13 cellular contexts compared by ENCODE assay signal in the genomic region with DNA sequence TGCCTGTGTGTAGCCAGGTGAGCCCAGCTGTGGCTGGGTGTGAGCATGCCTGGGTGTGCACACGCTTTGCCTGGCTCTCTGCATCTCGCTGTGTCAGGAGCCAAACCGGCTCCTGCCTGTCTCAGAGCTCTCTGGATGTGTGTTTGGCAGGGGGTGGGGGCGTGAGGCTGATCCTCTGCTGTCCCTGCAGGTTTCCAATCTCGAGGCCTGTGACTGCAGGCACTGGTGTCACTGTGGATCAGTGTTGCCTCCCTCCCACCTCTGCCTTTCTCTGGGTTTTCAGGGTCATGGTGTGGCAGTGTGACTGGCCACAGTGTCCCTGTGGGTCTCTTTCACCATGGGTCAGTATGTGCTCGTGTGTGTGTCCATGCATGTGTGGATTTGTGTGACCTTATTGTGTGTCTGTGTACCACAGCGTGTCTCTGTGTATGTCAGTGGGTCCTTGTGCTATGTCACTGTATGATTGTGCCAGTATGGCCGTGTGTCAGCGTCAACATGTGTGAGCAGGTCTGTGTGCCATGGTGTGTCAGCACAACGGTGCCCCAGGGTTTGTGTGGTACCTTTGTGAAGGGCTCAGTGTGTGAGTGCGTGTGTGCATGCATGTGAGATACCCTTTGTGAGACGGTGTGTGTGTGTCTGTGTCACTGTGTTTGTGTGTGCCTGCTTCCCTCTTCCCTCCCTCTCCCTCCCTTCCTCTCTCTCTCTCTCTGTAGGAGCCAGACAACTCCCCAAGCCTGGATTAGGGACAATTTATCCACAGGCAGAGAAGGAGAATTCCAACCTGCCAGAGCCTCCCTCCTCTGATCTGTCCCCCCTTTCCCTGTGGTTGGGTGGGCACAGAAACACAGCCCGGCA. TPM values are rescaled to one million over a fixed set of nuclear protein-coding genes. Genes with fewer than 3 reads are reported as not detected.
DNase-seq lines count a peak whose midpoint lies in the region; ATAC-seq, FAIRE-seq and TF ChIP-seq lines count a peak whose summit lies in the region.
"Had no signal": no experiment of that assay in that cellular context is flagged by ENCODE, and none has a peak within 500 bp of the region (broad histone marks: within the 10 kb centered on the region; RNA-seq: fewer than 3 reads in every experiment).

No MANE protein-coding gene starts in this region.

- H3K4me1 Mint-ChIP-seq in activated T-helper 17 cell treated with anti-CD3 and anti-CD28 coated beads, Interleukin-2, amount 50 U/mL, for 72 hours, result peaks cover 25% of the 10 kb centered on the region

- H3K27me3 ChIP-seq in right atrium auricular region (no peaks in the 10 kb centered on the region), sigmoid colon (no peaks in the 10 kb centered on the region), osteoblast (ENCODE audit: insufficient read depth, low read length) (no peaks in the 10 kb centered on the region)

- peak; percentile 54 for DNase-seq in D721Med (ENCODE audit: insufficient read length, low spot score)
- DNase-seq in right atrium auricular region (ENCODE audit: low spot score), result no peak
- no peak for DNase-seq in sigmoid colon
- no peak for DNase-seq in GM19239 (ENCODE audit: insufficient read length, low spot score)
- DNase-seq in DMS79 (lab: John Stamatoyannopoulos, UW), result no peak
- no peak for DNase-seq in osteoblast (ENCODE audit: insufficient read length, low spot score, missing footprints)
- DNase-seq: DMS153; kidney glomerular epithelial cell; NCI-H1930; stimulated activated CD4-positive, alpha-beta T cell treated with anti-CD3 and anti-CD28 coated beads, Interleukin-15, amount 100 ng/mL, for 24 hours had no signal

- H3K4me2 ChIP-seq in osteoblast (ENCODE audit: insufficient read depth, low read length), result no peak overlapping the region

- H3K27ac ChIP-seq in right atrium auricular region (peak overlapping the region; percentile 90 to 96), sigmoid colon (peak overlapping the region; percentile 96 to 98 (median 97)), osteoblast (ENCODE audit: low read depth, low read length) (no peak overlapping the region)

- peaks cover 51% of the 10 kb centered on the region for H4K20me1 ChIP-seq in osteoblast (ENCODE audit: insufficient read depth, low read length)

- ATAC-seq in activated T-helper 17 cell treated with anti-CD3 and anti-CD28 coated beads, Interleukin-2, amount 50 U/mL, for 72 hours (replicated peaks), result no peak
- no peak for ATAC-seq in GM21528 (IDR thresholded peaks at IDR 0.05; ENCODE audit: low FRiP score, unreplicated experiment)

- H3K79me2 ChIP-seq in osteoblast (ENCODE audit: insufficient read depth, low read length), result peaks cover 60% of the 10 kb centered on the region

- H3K36me3 ChIP-seq in right atrium auricular region (peaks cover 10% of the 10 kb centered on the region), sigmoid colon (peaks cover 0 to 12% (median 5%) of the 10 kb centered on the region in 4 donors), osteoblast (ENCODE audit: insufficient read depth, low read length) (peaks cover 5% of the 10 kb centered on the region)

- H2AFZ ChIP-seq in osteoblast (ENCODE audit: low read length), result no peak overlapping the region

- no peak overlapping the region for H3K4me3 Mint-ChIP-seq in activated T-helper 17 cell treated with anti-CD3 and anti-CD28 coated beads, Interleukin-2, amount 50 U/mL, for 72 hours

- intact Hi-C loops in sigmoid colon (cut with DNase I), result no loop called here

- H3K9me3 ChIP-seq in right atrium auricular region (no peaks in the 10 kb centered on the region), sigmoid colon (no peaks in the 10 kb centered on the region), osteoblast (ENCODE audit: low read depth, low read length) (no peaks in the 10 kb centered on the region)

- no peak for TF ChIP-seq CTCF in D721Med (IDR thresholded peaks at IDR 0.05; ENCODE audit: insufficient read depth, missing control alignments)
- TF ChIP-seq CTCF in right atrium auricular region (IDR thresholded peaks at IDR 0.05), result no peak
- TF ChIP-seq CTCF in sigmoid colon (IDR thresholded peaks at IDR 0.05), result no peak
- no peak for TF ChIP-seq CTCF in osteoblast (IDR thresholded peaks at IDR 0.05; ENCODE audit: extremely low read depth, low read depth, low read length)

- FAIRE-seq in D721Med (lab: Jason Lieb, UNC) (no peak), GM19239 (lab: Jason Lieb, UNC) (no peak)
- FAIRE-seq: urothelium cell line had no signal

- H3K27me3 Mint-ChIP-seq in activated T-helper 17 cell treated with anti-CD3 and anti-CD28 coated beads, Interleukin-2, amount 50 U/mL, for 72 hours, result no peaks in the 10 kb centered on the region

- no peak overlapping the region for H3K4me3 ChIP-seq in right atrium auricular region
- H3K4me3 ChIP-seq in sigmoid colon, result no peak overlapping the region
- no peak overlapping the region for H3K4me3 ChIP-seq in osteoblast (ENCODE audit: insufficient read depth, low read length)

- WGBS in sigmoid colon, 2 donors, result 74 to 79% methylated on average over 13 of the region's 13 CpGs

- H3K27ac Mint-ChIP-seq in activated T-helper 17 cell treated with anti-CD3 and anti-CD28 coated beads, Interleukin-2, amount 50 U/mL, for 72 hours, result peak overlapping the region; percentile 18

- TF ChIP-seq EP300 in sigmoid colon (IDR thresholded peaks at IDR 0.05), result no peak

- peaks cover 5 to 88% of the 10 kb centered on the region in 2 donors for H3K4me1 ChIP-seq in right atrium auricular region
- H3K4me1 ChIP-seq in sigmoid colon, result peaks cover 0 to 93% (median 88%) of the 10 kb centered on the region in 4 donors
- peaks cover 43% of the 10 kb centered on the region for H3K4me1 ChIP-seq in osteoblast (ENCODE audit: insufficient read depth, low read length)

- TF ChIP-seq POLR2A in sigmoid colon (IDR thresholded peaks at IDR 0.05), result no peak

- no peaks in the 10 kb centered on the region for H3K9me3 Mint-ChIP-seq in activated T-helper 17 cell treated with anti-CD3 and anti-CD28 coated beads, Interleukin-2, amount 50 U/mL, for 72 hours

- no peaks in the 10 kb centered on the region for H3K36me3 Mint-ChIP-seq in activated T-helper 17 cell treated with anti-CD3 and anti-CD28 coated beads, Interleukin-2, amount 50 U/mL, for 72 hours (ENCODE audit: low read depth)

RNA-seq across cellular contexts. Expression of a gene that starts 43.4 kb away (rescaled TPM):
- 10 to 100 TPM; 13.3 to 22.3 TPM for total RNA-seq in activated T-helper 17 cell treated with anti-CD3 and anti-CD28 coated beads, Interleukin-2, amount 50 U/mL, for 72 hours
- total RNA-seq in right atrium auricular region, result 10 to 100 TPM; 23.5 to 35.0 TPM
- 10 to 100 TPM; 10.9 to 34.1 (median 14.3) TPM for total RNA-seq in sigmoid colon
- polyA plus RNA-seq in sigmoid colon, result 10 to 100 TPM in 1 of 3 donors, 1 to 10 TPM in 2; 1.8 to 17.4 (median 2.1) TPM
- 11.2 and 13.3 TPM in 2 replicates for total RNA-seq in osteoblast
